ENCODE assay signal across 1 cellular context in the genomic region with DNA sequence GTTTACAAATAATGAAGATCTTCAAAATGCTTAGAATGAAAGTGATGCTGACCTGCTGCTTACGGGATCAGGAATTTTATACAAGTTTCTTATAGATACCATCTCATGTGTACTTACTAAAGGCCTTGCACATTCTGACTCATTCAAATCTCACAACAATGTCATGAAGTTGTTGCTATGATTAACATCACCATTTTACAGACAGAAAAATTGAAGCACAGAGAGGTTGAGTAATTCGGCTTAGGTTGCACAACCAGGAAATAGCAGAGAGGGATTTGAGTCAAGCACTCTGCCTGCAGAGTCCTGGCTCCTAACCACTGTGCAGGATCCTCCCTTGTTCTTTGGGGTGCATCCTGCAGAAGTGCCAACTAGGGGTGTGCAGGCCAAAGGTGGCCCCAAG.
TF ChIP-seq lines count a peak whose summit lies in the region.

No MANE protein-coding gene starts in this region.

TF ChIP-seq in endothelial cell of umbilical vein, 7 proteins besides CTCF, POLR2A, EP300 and RAD21:
- TF ChIP-seq POLR2AphosphoS5 (IDR thresholded peaks at IDR 0.05; ENCODE audit: insufficient read depth, low read depth, low read length) = no peak
- peak; percentile 65 for TF ChIP-seq JUN (IDR thresholded peaks at IDR 0.05; ENCODE audit: borderline replicate concordance, insufficient read depth, insufficient read length, low read depth)
- TF ChIP-seq GATA2 (IDR thresholded peaks at IDR 0.05; ENCODE audit: insufficient read depth, insufficient read length, low read depth, low read length) = peak; percentile 47
TF ChIP-seq in endothelial cell of umbilical vein: peak in this region for 2.
